Comparison of ENCODE assay signal across 8 cellular contexts in the genomic region with DNA sequence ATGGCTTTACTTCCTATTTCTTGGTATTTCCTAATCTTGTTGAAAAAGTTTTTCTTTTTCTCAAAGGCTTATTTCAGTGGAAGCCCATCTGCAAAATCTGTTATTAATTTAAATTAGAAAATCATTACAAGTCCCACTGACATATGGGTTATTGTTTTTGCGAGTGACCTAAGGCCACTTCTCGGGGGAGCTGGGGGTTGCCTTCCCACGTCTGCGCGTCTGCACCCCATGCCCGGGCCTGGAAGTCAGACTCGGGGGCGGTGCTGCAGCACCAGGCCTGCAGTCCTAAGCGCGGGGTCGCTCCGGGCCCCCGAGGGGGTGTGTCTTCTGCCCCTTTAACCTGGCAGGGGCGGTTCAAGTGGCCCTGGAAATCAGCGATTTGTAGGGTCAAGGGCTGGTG. TPM values are rescaled to one million over a fixed set of nuclear protein-coding genes. Genes with fewer than 3 reads are reported as not detected.
DNase-seq lines count a peak whose midpoint lies in the region; ATAC-seq, FAIRE-seq and TF ChIP-seq lines count a peak whose summit lies in the region.
"Not testable (repeated sequence)": the region's sequence is repeated elsewhere in the genome, so short reads cannot be mapped to it uniquely, and the experiment has no call there.

No MANE protein-coding gene starts in this region.

- not testable (repeated sequence) for H4K20me1 ChIP-seq in SU-DHL-6 (ENCODE audit: low read depth, low read length); HepG2 (ENCODE audit: insufficient read depth, low read length)

- TF ChIP-seq RAD21 in HepG2 (CRISPR knock-in tag; IDR thresholded peaks at IDR 0.05): not testable (repeated sequence)

- WGBS in HepG2 (ENCODE audit: low lambda C conversion rate): 5% methylated on average over 5 of the region's 15 CpGs

- H3K27me3 ChIP-seq in ACC112 (ENCODE audit: insufficient read depth, low read length); HUES6 (ENCODE audit: control insufficient read depth, insufficient read depth, low read length); SU-DHL-6 (ENCODE audit: low read length); HepG2 (ENCODE audit: control insufficient read depth in 1 of 2, insufficient read depth in 2 of 2, low read length in 2 of 2): not testable (repeated sequence)

- not testable (repeated sequence) for H3K27ac ChIP-seq in ACC112 (ENCODE audit: low read depth, low read length); HUES6 (ENCODE audit: low read depth, low read length); SU-DHL-6 (ENCODE audit: low read depth, low read length); coronary artery; HepG2 (ENCODE audit: extremely low read length, insufficient read depth, low read length)

- CTCF ChIA-PET in HepG2 (lab: Yijun Ruan, JAX; ENCODE audit: low intra/inter-chr PET ratio, low total read pairs): not testable (repeated sequence)

- POLR2A ChIA-PET in HepG2 (lab: Yijun Ruan, JAX): not testable (repeated sequence)

- intact Hi-C loops in HepG2 (cut with micrococcal nuclease; ENCODE audit: unreplicated experiment): not testable (repeated sequence)

- FAIRE-seq in HepG2 (lab: Jason Lieb, UNC): not testable (repeated sequence)

- not testable (repeated sequence) for H3K9me3 ChIP-seq in HUES6 (ENCODE audit: control insufficient read depth, insufficient read depth, low read depth, low read length); SU-DHL-6 (ENCODE audit: insufficient read depth, low read length); HepG2 (ENCODE audit: low read length)

- in situ Hi-C loops in HepG2 (cut with HindIII; ENCODE audit: extremely low pct_ligation_motif_present, low pct_unique_long_range_greater_than_20kb): not testable (repeated sequence)

- not testable (repeated sequence) for H3K79me2 ChIP-seq in ACC112 (ENCODE audit: control insufficient read depth, insufficient read depth, low read length, unreplicated experiment); SU-DHL-6 (ENCODE audit: insufficient read depth, low read length); HepG2 (ENCODE audit: insufficient read depth, low read length)

- not testable (repeated sequence) for H3K9ac ChIP-seq in HUES6 (ENCODE audit: low read length); SU-DHL-6 (ENCODE audit: low read length); HepG2 (ENCODE audit: insufficient read depth, low read depth, low read length)

- H3K4me3 ChIP-seq in ACC112 (ENCODE audit: low read depth, low read length): peak overlapping the region; percentile 82; the same call in 1 of the 2 replicates
- H3K4me3 ChIP-seq in HUES6 (ENCODE audit: low read depth, low read length): peak overlapping the region; percentile 62
- not testable (repeated sequence) for H3K4me3 ChIP-seq in SU-DHL-6 (ENCODE audit: insufficient read depth, low read length, poor library complexity, severe bottlenecking)
- peak overlapping the region; percentile 79 for H3K4me3 ChIP-seq in coronary artery
- H3K4me3 ChIP-seq in HepG2 (replicated peaks in 1 of 3; ENCODE audit: insufficient read depth in 1 of 3, low read depth in 2 of 3, low read length in 3 of 3): peak overlapping the region in 2 of 3 experiments; percentile 60 to 71; a peak in 2 of 6 replicates
- peak overlapping the region; percentile 55 for H3K4me3 ChIP-seq in skeletal muscle cell (ENCODE audit: low read depth, low read length)

- TF ChIP-seq CTCF in SU-DHL-6 (IDR thresholded peaks at IDR 0.05; ENCODE audit: insufficient read depth, low read length, poor library complexity, severe bottlenecking); coronary artery (IDR thresholded peaks at IDR 0.05); HepG2 (CRISPR knock-in tag; IDR thresholded peaks at IDR 0.05): not testable (repeated sequence)

- BruUV-seq in HepG2 (replicated peaks; lab: Mats Ljungman, UMichigan): not testable (repeated sequence)

- H3K36me3 ChIP-seq in ACC112 (ENCODE audit: insufficient read depth, low read length); HUES6 (ENCODE audit: control insufficient read depth, insufficient read depth, low read length); SU-DHL-6 (ENCODE audit: low read length); HepG2 (replicated peaks in 1 of 2; ENCODE audit: control insufficient read depth in 1 of 2, insufficient read depth in 2 of 2, low read length in 2 of 2): not testable (repeated sequence)

- H2AFZ ChIP-seq in ACC112 (ENCODE audit: low read length, unreplicated experiment); SU-DHL-6 (ENCODE audit: low read depth, low read length, severe bottlenecking); HepG2 (ENCODE audit: low read length): not testable (repeated sequence)

- H3K9me2 ChIP-seq in SU-DHL-6 (replicated peaks; ENCODE audit: insufficient read depth, low read length): not testable (repeated sequence)

- not testable (repeated sequence) for TF ChIP-seq EP300 in HepG2 (IDR thresholded peaks at IDR 0.05; ENCODE audit: low read depth in 2 of 2, low read length in 2 of 2); HepG2 (CRISPR knock-in tag; IDR thresholded peaks at IDR 0.05; ENCODE audit: borderline replicate concordance)

- H3K4me2 ChIP-seq in SU-DHL-6 (ENCODE audit: low read depth, low read length, poor library complexity, severe bottlenecking): peak overlapping the region; percentile 31
- H3K4me2 ChIP-seq in HepG2 (ENCODE audit: low read depth, low read length): not testable (repeated sequence)

- TF ChIP-seq POLR2A in HepG2 (IDR thresholded peaks at IDR 0.05; ENCODE audit: insufficient read depth in 1 of 2, low read depth in 2 of 2, low read length in 2 of 2): not testable (repeated sequence)

- ATAC-seq in GM19328 (IDR thresholded peaks at IDR 0.05; ENCODE audit: unreplicated experiment) (peak; percentile 19), HG02588 (IDR thresholded peaks at IDR 0.05; ENCODE audit: unreplicated experiment) (peak; percentile 9), HepG2 (peak; percentile 39)

- DNase-seq in coronary artery (ENCODE audit: low spot score); HepG2 (ENCODE audit: low spot score); skeletal muscle cell (ENCODE audit: low read depth): not testable (repeated sequence)

- not testable (repeated sequence) for H3F3A ChIP-seq in SU-DHL-6 (ENCODE audit: insufficient read depth)

- not testable (repeated sequence) for H3K4me1 ChIP-seq in ACC112 (ENCODE audit: control insufficient read depth, insufficient read depth, low read length, unreplicated experiment); HUES6 (ENCODE audit: control insufficient read depth, insufficient read depth, low read length); HepG2 (ENCODE audit: insufficient read depth, low read length)

RNA-seq across cellular contexts. Expression of gene NBPF8, which starts 0.4 kb away (rescaled TPM):
- 3.2 and 4.0 TPM in 2 replicates for total RNA-seq in HepG2 (2016; rRNA removed; fragmentation: Illumina TruSeq; extraction: Trizol)
- total RNA-seq in HepG2 (2016; cell fraction: cytosol; rRNA removed; fragmentation: Illumina TruSeq; extraction: Trizol; ENCODE audit: low read depth): 0.81 and 1.2 TPM in 2 replicates
- total RNA-seq in HepG2 (2016; cell fraction: insoluble cytoplasmic fraction; rRNA removed; fragmentation: Illumina TruSeq; extraction: Trizol): 2.7 and 4.2 TPM in 2 replicates
- total RNA-seq in HepG2 (2016; cell fraction: membrane; rRNA removed; fragmentation: Illumina TruSeq; extraction: Trizol): 1.8 and 2.5 TPM in 2 replicates
- total RNA-seq in HepG2 (2016; cell fraction: nucleus; rRNA removed; fragmentation: Illumina TruSeq; extraction: Trizol): 5.7 and 6.8 TPM in 2 replicates
- polyA plus RNA-seq in HepG2 (2011; rRNA removed): 7.7 and 7.8 TPM in 2 replicates
- 2.2 and 3.5 TPM in 2 replicates for polyA plus RNA-seq in HepG2 (2011; cell fraction: cytosol; rRNA removed)
- 17.9 and 20.0 TPM in 2 replicates for polyA plus RNA-seq in HepG2 (2011; cell fraction: nucleus; rRNA removed)
- 3.9 and 4.3 TPM in 2 replicates for polyA plus RNA-seq in HepG2 (2012)
- polyA plus RNA-seq in HepG2 (2016; cell fraction: cytosol; fragmentation: Illumina TruSeq; extraction: Trizol; ENCODE audit: low read depth): 0.22 and 0.34 TPM in 2 replicates
- 1.8 and 2.8 TPM in 2 replicates for polyA plus RNA-seq in HepG2 (2016; cell fraction: insoluble cytoplasmic fraction; fragmentation: Illumina TruSeq; extraction: Trizol; ENCODE audit: low read depth)
- 0.78 and 0.95 TPM in 2 replicates for polyA plus RNA-seq in HepG2 (2016; cell fraction: membrane; fragmentation: Illumina TruSeq; extraction: Trizol; ENCODE audit: low read depth)
- 14.8 and 15.4 TPM in 2 replicates for polyA plus RNA-seq in HepG2 (2016; cell fraction: nucleus; fragmentation: Illumina TruSeq; extraction: Trizol; ENCODE audit: insufficient read depth, low read depth)
- polyA minus RNA-seq in HepG2 (2011; rRNA and poly(A)+ RNA removed; ENCODE audit: low replicate concordance): 3.0 and 20.3 TPM in 2 replicates
- 1.1 and 2.1 TPM in 2 replicates for polyA minus RNA-seq in HepG2 (2011; cell fraction: cytosol; rRNA and poly(A)+ RNA removed)
- polyA minus RNA-seq in HepG2 (2011; cell fraction: nucleus; rRNA and poly(A)+ RNA removed): 8.9 and 12.2 TPM in 2 replicates
